In the genomic region with DNA sequence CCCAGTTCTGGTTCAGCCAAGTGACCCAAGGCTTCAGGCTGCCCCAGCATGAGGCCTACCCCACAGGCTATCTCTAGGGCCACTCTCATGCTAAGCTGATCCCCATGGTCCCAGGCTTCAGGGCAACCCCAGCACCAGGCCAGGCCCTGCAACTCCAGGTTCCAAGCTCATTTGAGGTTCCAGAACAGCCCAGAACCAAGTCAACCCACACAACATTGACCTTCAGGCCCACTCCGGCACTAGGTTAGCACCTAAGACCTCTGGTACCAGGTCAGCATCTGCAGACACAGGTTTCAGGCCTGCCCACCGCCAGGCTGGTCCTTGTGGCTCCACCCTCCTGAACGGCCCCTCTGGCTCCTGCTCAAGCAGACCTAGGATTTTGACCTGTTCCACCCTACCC, we compare ENCODE assay signal across 20 cellular contexts.
"Had no signal": no experiment of that assay in that cellular context is flagged by ENCODE, and none has a peak within 500 bp of the region (broad histone marks: within the 10 kb centered on the region; RNA-seq: fewer than 3 reads in every experiment).

No MANE protein-coding gene starts in this region.

- ATAC-seq: Panc1 had no signal

- H3K9me3 ChIP-seq: SK-N-SH had no signal

- H3K27ac ChIP-seq: RWPE1 had no signal

- H3K4me2 ChIP-seq: SK-N-SH had no signal

- DNase-seq: KBM-7, MV-4-11, NCI-H1048, NCI-H1105, NCI-H1417, NCI-H1436 treated with DMSO at 0.1 percent for 48 hours, NCI-H187, NCI-H2029, NCI-H2081 treated with DMSO at 0.1 percent for 48 hours, NCI-H2171, NCI-H226, NCI-H446, NCI-H510A, NCI-H524 treated with DMSO at 0.1 percent for 48 hours, NCI-H69, NCI-H774, SHP77, SK-N-SH had no signal

- H3K9me2 ChIP-seq: SK-N-SH had no signal

- H3K9ac ChIP-seq: SK-N-SH had no signal
